In genomic region chr22:35133702-35134395, GRCh38 we compare ENCODE assay signal across 19 cellular contexts.
DNase-seq lines count a peak whose midpoint lies in the region; ATAC-seq, FAIRE-seq and TF ChIP-seq lines count a peak whose summit lies in the region.
"Had no signal": no experiment of that assay in that cellular context is flagged by ENCODE, and none has a peak within 500 bp of the region (broad histone marks: within the 10 kb centered on the region; RNA-seq: fewer than 3 reads in every experiment).

No MANE protein-coding gene starts in this region.

- H3K9me3 ChIP-seq in Peyer's patch (no peaks in the 10 kb centered on the region), H1 (ENCODE audit: insufficient read depth in 2 of 2, low read depth in 1 of 2, low read length in 1 of 2) (no peaks in the 10 kb centered on the region), suprapubic skin (no peaks in the 10 kb centered on the region)
- H3K9me3 ChIP-seq: SJCRH30 had no signal

- peak overlapping the region; percentile 95 for H2BK20ac ChIP-seq in H1 (ENCODE audit: low read length)

- H3K27ac ChIP-seq in Peyer's patch: peak overlapping the region in 3 of 4 donors; percentile 72 to 96 (median 72)
- no peak overlapping the region for H3K27ac ChIP-seq in H1 (ENCODE audit: low read depth, low read length)
- no peak overlapping the region for H3K27ac ChIP-seq in suprapubic skin
- H3K27ac ChIP-seq: SJCRH30 had no signal

- TF ChIP-seq POLR2A in Peyer's patch (IDR thresholded peaks at IDR 0.05) (no peak), H1 (IDR thresholded peaks at IDR 0.05; ENCODE audit: control extremely low read depth in 1 of 2, low read depth in 2 of 2, low read length in 2 of 2) (no peak), suprapubic skin (IDR thresholded peaks at IDR 0.05) (no peak)

- no peak overlapping the region for H2AFZ ChIP-seq in H1 (ENCODE audit: low read length)

- peak overlapping the region in 2 of 4 donors; percentile 13 to 29 for H3K4me3 ChIP-seq in Peyer's patch
- H3K4me3 ChIP-seq in H1 (ENCODE audit: extremely low read depth in 1 of 4, insufficient read depth in 2 of 4, low read depth in 3 of 4, low read length in 4 of 4): no peak overlapping the region
- H3K4me3 ChIP-seq in suprapubic skin: no peak overlapping the region
- H3K4me3 ChIP-seq: SJCRH30 had no signal

- no peak for FAIRE-seq in H1 (lab: Jason Lieb, UNC)
- FAIRE-seq: HepG2 had no signal

- no peaks in the 10 kb centered on the region for H3K27me3 ChIP-seq in Peyer's patch
- H3K27me3 ChIP-seq in H1 (replicated peaks in 1 of 4; ENCODE audit: control insufficient read depth in 3 of 4, extremely low read depth in 1 of 4, insufficient read depth in 3 of 4, low read length in 3 of 4): no peaks in the 10 kb centered on the region
- peaks cover 35% of the 10 kb centered on the region for H3K27me3 ChIP-seq in suprapubic skin
- H3K27me3 ChIP-seq: SJCRH30 had no signal

- no peak for TF ChIP-seq CTCF in Peyer's patch (IDR thresholded peaks at IDR 0.05)
- no peak for TF ChIP-seq CTCF in H1 (IDR thresholded peaks at IDR 0.05; ENCODE audit: control extremely low read depth in 1 of 3, insufficient read depth in 1 of 3, low read depth in 1 of 3, low read length in 3 of 3)
- no peak for TF ChIP-seq CTCF in nephron progenitor cell (IDR thresholded peaks at IDR 0.05)
- no peak for TF ChIP-seq CTCF in suprapubic skin (IDR thresholded peaks at IDR 0.05)

- H2BK12ac ChIP-seq in H1 (ENCODE audit: low read depth, low read length): peak overlapping the region; percentile 30; the same call in 1 of the 2 replicates

- no peak overlapping the region for H3K4me3 Mint-ChIP-seq in nephron progenitor cell

- 83% methylated on average over 14 of the region's 15 CpGs; no CpG with 5 or more reads in 1 of the 2 experiments for WGBS in H1 (ENCODE audit: extremely low coverage in 1 of 2, insufficient coverage in 1 of 2, insufficient read length in 1 of 2, insufficient replicate concordance in 2 of 2, low coverage in 1 of 2, low lambda C conversion rate in 2 of 2, missing lambda C conversion rate in 1 of 2), 2 experiments
- 49% methylated on average over 15 of the region's 15 CpGs for WGBS in suprapubic skin

- no peak overlapping the region for H3K4me2 ChIP-seq in H1 (ENCODE audit: insufficient read depth in 1 of 2, low read depth in 2 of 2, low read length in 2 of 2)

- no peak overlapping the region for H4K8ac ChIP-seq in H1 (ENCODE audit: extremely low read depth, insufficient read depth, low read length)

- TF ChIP-seq RAD21 in H1 (IDR thresholded peaks at IDR 0.05 in 1 of 2, conservative IDR thresholded peaks at IDR 0.05 in 1 of 2; ENCODE audit: low read depth in 2 of 2, low read length in 2 of 2): no peak

- H3K23me2 ChIP-seq in H1 (ENCODE audit: low read depth, low read length): no peaks in the 10 kb centered on the region

- peak overlapping the region; percentile 83 for H2BK15ac ChIP-seq in H1 (ENCODE audit: low read length)

- peak overlapping the region; percentile 31; the same call in 1 of the 2 replicates for H2BK5ac ChIP-seq in H1 (ENCODE audit: low read depth, low read length)

- no peak overlapping the region for H2BK120ac ChIP-seq in H1 (replicated peaks; ENCODE audit: low read depth, low read length)

- H4K91ac ChIP-seq in H1 (replicated peaks; ENCODE audit: insufficient read length, low read length): peak overlapping the region; percentile 14

- H3K36me3 Mint-ChIP-seq in nephron progenitor cell (ENCODE audit: low read depth): no peaks in the 10 kb centered on the region

- H3K36me3 ChIP-seq in Peyer's patch (no peaks in the 10 kb centered on the region), H1 (ENCODE audit: control insufficient read depth in 2 of 4, insufficient read depth in 4 of 4, low read length in 3 of 4) (no peaks in the 10 kb centered on the region), suprapubic skin (no peaks in the 10 kb centered on the region)
- H3K36me3 ChIP-seq: SJCRH30 had no signal

- TF ChIP-seq EP300 in H1 (IDR thresholded peaks at IDR 0.05; ENCODE audit: borderline replicate concordance in 1 of 2, low read depth in 2 of 2, low read length in 2 of 2): no peak
- no peak for TF ChIP-seq EP300 in suprapubic skin (IDR thresholded peaks at IDR 0.05)

- H3K79me2 ChIP-seq in H1 (ENCODE audit: control insufficient read depth in 1 of 2, insufficient read depth in 2 of 2, low read length in 2 of 2): no peaks in the 10 kb centered on the region

- H3K27me3 Mint-ChIP-seq in nephron progenitor cell (ENCODE audit: low read depth, poor library complexity): peaks cover 80% of the 10 kb centered on the region

- H3K4ac ChIP-seq in H1 (replicated peaks; ENCODE audit: insufficient read length, low read depth, low read length): no peak overlapping the region

- H3K23ac ChIP-seq in H1 (ENCODE audit: insufficient read length): no peak overlapping the region

- no peaks in the 10 kb centered on the region for H4K20me1 ChIP-seq in H1 (replicated peaks in 1 of 2; ENCODE audit: control insufficient read depth in 1 of 2, insufficient read depth in 2 of 2, low read length in 2 of 2)

- POLR2A ChIA-PET in H1 (lab: Charles Lee; ENCODE audit: partially characterized antibody): interaction anchor here (1.3 kb wide), 1 partner anchor 12 kb away, joined by 4 read pairs; no protein-coding TSS in a partner anchor

- no peak overlapping the region for H3K14ac ChIP-seq in H1 (ENCODE audit: insufficient read length)

- no peak for ATAC-seq in GM21576 (IDR thresholded peaks at IDR 0.05; ENCODE audit: unreplicated experiment)
- ATAC-seq in HG03439 (IDR thresholded peaks at IDR 0.05; ENCODE audit: unreplicated experiment): no peak
- no peak for ATAC-seq in GM18502 (IDR thresholded peaks at IDR 0.05; ENCODE audit: poor library complexity, unreplicated experiment)
- ATAC-seq: HepG2, PC-3 had no signal

- CTCF ChIA-PET in H1 (lab: Charles Lee; ENCODE audit: partially characterized antibody): interaction anchor here (0.8 to 1.3 kb wide), 3 partner anchors 17 to 292 kb away, joined by 3 to 6 read pairs (median 3); no protein-coding TSS in a partner anchor

- H3K4me1 ChIP-seq in Peyer's patch (peaks cover 0 to 9% (median 0%) of the 10 kb centered on the region in 4 donors), H1 (replicated peaks in 1 of 4; ENCODE audit: control insufficient read depth in 3 of 4, insufficient read depth in 4 of 4, low read length in 3 of 4) (peaks cover 7 to 20% (median 12%) of the 10 kb centered on the region in 4 experiments; a peak in 6 of 7 replicates), suprapubic skin (no peaks in the 10 kb centered on the region)
- H3K4me1 ChIP-seq: SJCRH30 had no signal

- no peak overlapping the region for H2AK5ac ChIP-seq in H1 (ENCODE audit: low read depth, low read length)

- H3K79me1 ChIP-seq in H1 (ENCODE audit: low read depth, low read length): no peaks in the 10 kb centered on the region

- H3K4me1 Mint-ChIP-seq in nephron progenitor cell: peaks cover 33% of the 10 kb centered on the region

- peak overlapping the region; percentile 65; the same call in 1 of the 2 replicates for H3K18ac ChIP-seq in H1 (ENCODE audit: extremely low read depth, low read length)

- H4K5ac ChIP-seq in H1 (ENCODE audit: insufficient read length, low read depth, low read length): no peak overlapping the region

- H3K56ac ChIP-seq in H1 (replicated peaks; ENCODE audit: insufficient read length, low read depth, low read length): no peak overlapping the region

- DNase-seq in Peyer's patch (no peak), H1 (ENCODE audit: low read depth in 1 of 2, low spot score in 2 of 2) (no peak), nephron progenitor cell (no peak), suprapubic skin (ENCODE audit: low spot score in 2 of 2) (no peak)
- DNase-seq: ACHN, DMS 273 treated with DMSO at 0.1 percent for 48 hours, DND-41, GOT3, KG1, MV-4-11, NCI-H1694 treated with DMSO at 0.1 percent for 48 hours, NCI-H2227 treated with DMSO at 0.1 percent for 48 hours, NCI-H774, PC-3, SJCRH30 had no signal

- no peak overlapping the region for H3K9ac ChIP-seq in H1 (replicated peaks in 1 of 4; ENCODE audit: extremely low read depth in 1 of 4, low read depth in 3 of 4, low read length in 3 of 4)

- H3K27ac Mint-ChIP-seq in nephron progenitor cell: peak overlapping the region; percentile 22

- peaks cover 14% of the 10 kb centered on the region for H3K9me3 Mint-ChIP-seq in nephron progenitor cell

TF ChIP-seq in H1, 55 proteins besides CTCF, POLR2A, EP300 and RAD21:
- TF ChIP-seq ATF2 (IDR thresholded peaks at IDR 0.05; ENCODE audit: low read length): no peak

Comparison
In these comparisons a context has a peak if more than half of its experiments do, and no peak if none do; other contexts are left out.
1. H3K27ac ChIP-seq: peak in Peyer's patch (3 of 4); none in H1 (single experiment) and suprapubic skin (single experiment).